18 cellular contexts compared by ENCODE assay signal in the genomic region with DNA sequence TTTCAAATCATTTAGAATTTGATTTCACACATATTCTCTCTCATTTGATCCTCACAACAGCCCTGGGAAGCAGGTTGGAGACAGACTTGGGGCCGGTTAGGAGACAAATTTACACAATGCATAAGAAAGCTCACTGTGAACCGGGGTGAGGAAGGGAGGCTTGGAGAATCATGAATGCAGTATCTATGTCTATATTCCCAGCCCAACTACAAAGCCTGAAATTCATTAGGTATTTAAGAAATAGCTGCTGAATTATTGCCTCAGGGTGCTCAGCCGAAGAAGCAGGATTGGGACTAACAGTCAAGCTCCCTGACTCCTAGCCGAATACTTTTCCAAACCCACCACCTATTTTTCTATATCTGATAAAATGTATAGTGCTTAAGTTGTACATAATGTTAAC. TPM values are rescaled to one million over a fixed set of nuclear protein-coding genes. Genes with fewer than 3 reads are reported as not detected.
"Had no signal": no experiment of that assay in that cellular context is flagged by ENCODE, and none has a peak within 500 bp of the region (broad histone marks: within the 10 kb centered on the region; RNA-seq: fewer than 3 reads in every experiment).

No MANE protein-coding gene starts in this region.

- ATAC-seq: HepG2, SK-N-SH treated with all-trans-retinoic acid at 6 μM for 48 hours had no signal

- H3K36me3 ChIP-seq: MG63 had no signal

- H3K9me3 ChIP-seq: MG63 had no signal

- H3K4me3 ChIP-seq: MG63 had no signal

- DNase-seq: IMR-90, Karpas-422, KG1, MG63, NCI-H1092, NCI-H1694, NCI-H187 treated with DMSO at 0.1 percent for 48 hours, NCI-H2029 treated with DMSO at 0.1 percent for 48 hours, NCI-H2171 treated with DMSO at 0.1 percent for 48 hours, NCI-H446 treated with DMSO at 0.1 percent for 48 hours, NCI-H526, NCI-H82, RPMI8226, SHP77, T-helper 1 cell had no signal

RNA-seq across cellular contexts. Expression of gene GOLGA6C, which starts 8.4 kb away (rescaled TPM):
- total RNA-seq: HepG2, HT1080, IMR-90 had no signal
- polyA plus RNA-seq: HepG2, IMR-90 had no signal

RNA-seq across cellular contexts. Expression of gene GOLGA6D, which starts 32.9 kb away (rescaled TPM):
- total RNA-seq: HepG2, HT1080, IMR-90 had no signal
- polyA plus RNA-seq: IMR-90 had no signal
